In the genomic region with DNA sequence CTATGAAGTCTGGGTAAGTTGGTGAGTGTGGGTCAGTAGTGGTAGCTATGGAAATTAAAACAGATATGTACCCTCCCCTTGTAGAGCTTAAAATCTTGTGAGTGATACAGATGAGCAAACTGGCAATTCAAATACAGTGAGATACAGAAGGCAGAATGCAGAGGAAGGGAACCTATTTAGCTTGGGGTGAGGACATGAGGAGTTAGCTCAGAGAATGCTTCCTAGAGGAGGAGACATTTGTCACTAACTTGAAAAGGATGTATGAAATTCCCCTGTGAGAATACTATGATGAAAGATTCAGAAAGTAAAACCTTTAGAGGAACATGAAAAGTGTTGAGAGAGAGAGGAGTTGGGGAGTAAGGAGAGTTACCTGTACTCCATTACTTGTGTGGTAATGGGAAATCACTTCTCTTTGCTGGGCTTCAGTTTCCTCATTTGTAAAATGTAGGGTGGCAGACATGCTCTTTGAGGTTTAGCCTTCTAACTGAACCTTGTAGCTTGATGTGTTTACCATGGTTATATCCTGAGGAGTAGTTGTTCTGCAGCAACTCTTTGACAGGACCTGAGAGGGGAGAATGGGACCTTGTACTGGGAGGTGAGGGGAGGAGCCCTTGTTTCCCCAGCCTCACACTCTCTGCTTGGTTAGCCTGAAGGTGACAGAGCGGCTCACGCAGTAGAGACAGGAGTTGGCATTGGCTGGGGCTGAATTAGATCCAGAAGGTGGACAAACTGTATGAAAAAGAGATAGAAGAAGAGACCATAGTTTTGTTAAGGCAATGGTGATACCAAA, we compare ENCODE assay signal across 16 cellular contexts. TPM values are rescaled to one million over a fixed set of nuclear protein-coding genes. Genes with fewer than 3 reads are reported as not detected.
A peak's percentile ranks its signal among the peaks of the same experiment; 100 is the strongest.
DNase-seq lines count a peak whose midpoint lies in the region; ATAC-seq, FAIRE-seq and TF ChIP-seq lines count a peak whose summit lies in the region.
"Had no signal": no experiment of that assay in that cellular context is flagged by ENCODE, and none has a peak within 500 bp of the region (broad histone marks: within the 10 kb centered on the region; RNA-seq: fewer than 3 reads in every experiment).

No MANE protein-coding gene starts in this region.

- H3K4me3 Mint-ChIP-seq in memory B cell, result no peak overlapping the region
- H3K4me3 Mint-ChIP-seq in T-helper 2 cell treated with Interferon-gamma antibody and Interleukin-4, amounts not matched to agents 5 μg/mL and 100 μg/mL, for 36 hours, result no peak overlapping the region
- H3K4me3 Mint-ChIP-seq: naive thymus-derived CD4-positive, alpha-beta T cell had no signal

- peaks cover 0 to 12% (median 0%) of the 10 kb centered on the region in 3 donors for H3K36me3 ChIP-seq in esophagus squamous epithelium
- H3K36me3 ChIP-seq: colonic mucosa had no signal

- H3K4me3 ChIP-seq in esophagus squamous epithelium, result no peak overlapping the region
- H3K4me3 ChIP-seq: colonic mucosa, PC-9 had no signal

- peaks cover 36% of the 10 kb centered on the region for H3K4me1 Mint-ChIP-seq in memory B cell
- H3K4me1 Mint-ChIP-seq in T-helper 2 cell treated with Interferon-gamma antibody and Interleukin-4, amounts not matched to agents 5 μg/mL and 100 μg/mL, for 36 hours (ENCODE audit: low read depth), result no peaks in the 10 kb centered on the region

- WGBS in esophagus squamous epithelium, 2 donors, result 64 to 93% methylated on average over 2 of the region's 2 CpGs

- peak; percentile 75 for FAIRE-seq in GM18507 (lab: Jason Lieb, UNC)

- H3K9me3 Mint-ChIP-seq in memory B cell, result no peaks in the 10 kb centered on the region
- no peaks in the 10 kb centered on the region for H3K9me3 Mint-ChIP-seq in T-helper 2 cell treated with Interferon-gamma antibody and Interleukin-4, amounts not matched to agents 5 μg/mL and 100 μg/mL, for 36 hours
- H3K9me3 Mint-ChIP-seq: naive thymus-derived CD4-positive, alpha-beta T cell had no signal

- H3K4me1 ChIP-seq in esophagus squamous epithelium, result peaks cover 0 to 5% (median 0%) of the 10 kb centered on the region in 3 donors
- H3K4me1 ChIP-seq: colonic mucosa had no signal

- TF ChIP-seq CTCF in esophagus squamous epithelium (IDR thresholded peaks at IDR 0.05), result no peak

- no peaks in the 10 kb centered on the region for H3K27me3 Mint-ChIP-seq in memory B cell
- peaks cover 7% of the 10 kb centered on the region for H3K27me3 Mint-ChIP-seq in T-helper 2 cell treated with Interferon-gamma antibody and Interleukin-4, amounts not matched to agents 5 μg/mL and 100 μg/mL, for 36 hours (ENCODE audit: low read depth)

- H3K9me3 ChIP-seq in esophagus squamous epithelium, result no peaks in the 10 kb centered on the region
- H3K9me3 ChIP-seq: colonic mucosa had no signal

- DNase-seq in GM18507 (ENCODE audit: extremely low spot score, insufficient read length, low read depth), result no peak
- DNase-seq in memory B cell (ENCODE audit: low spot score in 2 of 2), result no peak
- no peak for DNase-seq in T-helper 2 cell treated with Interferon-gamma antibody and Interleukin-4, amounts not matched to agents 5 μg/mL and 100 μg/mL, for 36 hours (ENCODE audit: low spot score)
- no peak for DNase-seq in esophagus squamous epithelium (lab: John Stamatoyannopoulos, UW)
- no peak for DNase-seq in ureter (ENCODE audit: low spot score)
- DNase-seq: activated CD4-positive, alpha-beta T cell treated with anti-CD3 and anti-CD28 coated beads for 4 hours; colonic mucosa; erythroblast; left cardiac atrium; naive thymus-derived CD4-positive, alpha-beta T cell; NCI-H1048; NCI-H345; PC-9 had no signal

- ATAC-seq in GM21515 (IDR thresholded peaks at IDR 0.05; ENCODE audit: unreplicated experiment), result peak; percentile 47
- peak; percentile 47 for ATAC-seq in HG03432 (IDR thresholded peaks at IDR 0.05; ENCODE audit: unreplicated experiment)
- ATAC-seq in memory B cell (ENCODE audit: low read depth), result peak; percentile 71
- ATAC-seq in SK-N-SH treated with all-trans-retinoic acid at 6 μM for 48 hours, result no peak
- ATAC-seq: naive thymus-derived CD4-positive, alpha-beta T cell had no signal

- TF ChIP-seq POLR2A in esophagus squamous epithelium (IDR thresholded peaks at IDR 0.05), result no peak

- H3K27me3 ChIP-seq in esophagus squamous epithelium, result no peaks in the 10 kb centered on the region
- H3K27me3 ChIP-seq: colonic mucosa had no signal

- intact Hi-C loops in esophagus squamous epithelium (cut with DNase I), result no loop called here

- no peak overlapping the region for H3K27ac Mint-ChIP-seq in memory B cell
- H3K27ac Mint-ChIP-seq in T-helper 2 cell treated with Interferon-gamma antibody and Interleukin-4, amounts not matched to agents 5 μg/mL and 100 μg/mL, for 36 hours, result no peak overlapping the region
- H3K27ac Mint-ChIP-seq: naive thymus-derived CD4-positive, alpha-beta T cell had no signal

- peaks cover 17% of the 10 kb centered on the region for H3K36me3 Mint-ChIP-seq in memory B cell
- no peaks in the 10 kb centered on the region for H3K36me3 Mint-ChIP-seq in T-helper 2 cell treated with Interferon-gamma antibody and Interleukin-4, amounts not matched to agents 5 μg/mL and 100 μg/mL, for 36 hours (ENCODE audit: low read depth)
- H3K36me3 Mint-ChIP-seq: naive thymus-derived CD4-positive, alpha-beta T cell had no signal

- peak overlapping the region in 1 of 4 donors; percentile 11 for H3K27ac ChIP-seq in esophagus squamous epithelium
- H3K27ac ChIP-seq: colonic mucosa, PC-9 had no signal

TF ChIP-seq in SK-N-SH treated with all-trans-retinoic acid at 6 μM for 48 hours, 23 proteins besides CTCF, POLR2A, EP300 and RAD21:
- TF ChIP-seq ISL1 (CRISPR knock-in tag; IDR thresholded peaks at IDR 0.05) (no peak), ZNF565 (CRISPR knock-in tag; conservative IDR thresholded peaks at IDR 0.05; ENCODE audit: low read depth) (no peak)
- TF ChIP-seq, protein P1, sequence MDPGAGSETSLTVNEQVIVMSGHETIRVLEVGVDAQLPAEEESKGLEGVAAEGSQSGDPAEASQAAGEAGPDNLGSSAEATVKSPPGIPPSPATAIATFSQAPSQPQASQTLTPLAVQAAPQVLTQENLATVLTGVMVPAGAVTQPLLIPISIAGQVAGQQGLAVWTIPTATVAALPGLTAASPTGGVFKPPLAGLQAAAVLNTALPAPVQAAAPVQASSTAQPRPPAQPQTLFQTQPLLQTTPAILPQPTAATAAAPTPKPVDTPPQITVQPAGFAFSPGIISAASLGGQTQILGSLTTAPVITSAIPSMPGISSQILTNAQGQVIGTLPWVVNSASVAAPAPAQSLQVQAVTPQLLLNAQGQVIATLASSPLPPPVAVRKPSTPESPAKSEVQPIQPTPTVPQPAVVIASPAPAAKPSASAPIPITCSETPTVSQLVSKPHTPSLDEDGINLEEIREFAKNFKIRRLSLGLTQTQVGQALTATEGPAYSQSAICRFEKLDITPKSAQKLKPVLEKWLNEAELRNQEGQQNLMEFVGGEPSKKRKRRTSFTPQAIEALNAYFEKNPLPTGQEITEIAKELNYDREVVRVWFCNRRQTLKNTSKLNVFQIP (CRISPR knock-in tag; IDR thresholded peaks at IDR 0.05; ENCODE audit: borderline replicate concordance, low read depth), result no peak

RNA-seq across cellular contexts. Expression of a gene that starts 17.9 kb away (rescaled TPM):
- total RNA-seq in esophagus squamous epithelium (10 to 100 TPM; 15.1 to 27.5 (median 17.7) TPM), ureter (49.0 TPM)
